ENCODE assay signal across 8 cellular contexts in the genomic region with DNA sequence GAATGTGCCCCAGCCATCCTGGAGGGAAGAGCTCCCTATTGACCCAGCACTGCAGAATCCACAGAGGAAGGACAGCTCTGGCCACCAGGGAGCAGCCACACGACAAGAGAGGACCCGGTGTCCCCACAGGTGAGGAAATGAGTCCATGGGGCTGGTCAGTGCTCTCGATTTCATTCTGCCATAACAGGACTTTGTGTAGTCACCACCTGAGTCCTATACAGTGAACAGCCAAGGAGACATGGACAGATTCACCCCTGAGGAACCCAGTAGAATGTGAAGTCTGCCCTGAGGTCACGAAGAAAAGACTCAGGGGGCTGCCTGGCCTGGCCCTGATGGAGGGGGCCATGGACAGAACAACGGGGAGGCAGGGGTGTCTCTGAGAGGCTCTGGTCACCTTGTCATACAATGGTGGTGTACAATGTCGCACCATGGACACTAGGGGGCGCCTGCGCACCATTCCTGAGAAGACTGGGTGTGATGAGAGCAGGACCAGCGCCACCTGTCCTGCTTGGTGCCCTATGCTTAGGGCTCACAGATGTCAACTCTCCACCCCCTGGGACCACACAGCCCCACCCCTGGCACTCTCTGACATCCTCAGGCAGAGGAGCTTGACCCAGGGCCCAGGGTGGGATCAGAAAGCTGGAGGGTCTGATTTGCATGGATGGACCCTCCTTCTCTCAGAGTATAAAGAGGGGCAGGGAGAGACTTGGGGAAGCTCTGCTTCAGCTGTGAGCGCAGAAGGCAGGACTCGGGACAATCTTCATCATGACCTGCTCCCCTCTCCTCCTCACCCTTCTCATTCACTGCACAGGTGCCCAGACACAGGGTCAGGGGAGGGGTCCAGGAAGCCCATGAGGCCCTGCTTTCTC.
DNase-seq lines count a peak whose midpoint lies in the region; ATAC-seq and TF ChIP-seq lines count a peak whose summit lies in the region.
"Not testable (repeated sequence)": the region's sequence is repeated elsewhere in the genome, so short reads cannot be mapped to it uniquely, and the experiment has no call there.

No MANE protein-coding gene starts in this region.

- H3K36me3 Mint-ChIP-seq in T-helper 17 cell (ENCODE audit: low read depth); activated naive CD8-positive, alpha-beta T cell treated with anti-CD3 and anti-CD28 coated beads, Interleukin-2, amount 10 ng/mL, durations not matched to agents 7 days and 5 days: not testable (repeated sequence)

- not testable (repeated sequence) for H2AK5ac ChIP-seq in trophoblast cell (ENCODE audit: low read length)

- H3K4ac ChIP-seq in trophoblast cell (ENCODE audit: low read depth, low read length), result not testable (repeated sequence)

- ATAC-seq in HG02763 (IDR thresholded peaks at IDR 0.05; ENCODE audit: unreplicated experiment) (peak; percentile 74), T-helper 17 cell (peak; percentile 96)
- peak; percentile 94 for ATAC-seq in activated naive CD8-positive, alpha-beta T cell treated with anti-CD3 and anti-CD28 coated beads, Interleukin-2, amount 10 ng/mL, durations not matched to agents 7 days and 5 days (ENCODE audit: low read depth)

- H3K27me3 Mint-ChIP-seq in T-helper 17 cell; activated naive CD8-positive, alpha-beta T cell treated with anti-CD3 and anti-CD28 coated beads, Interleukin-2, amount 10 ng/mL, durations not matched to agents 7 days and 5 days: not testable (repeated sequence)

- H4K91ac ChIP-seq in trophoblast cell (ENCODE audit: low read depth, low read length), result not testable (repeated sequence)

- not testable (repeated sequence) for H3K4me1 ChIP-seq in trophoblast cell (ENCODE audit: control insufficient read depth in 1 of 2, insufficient read depth in 2 of 2, low read length in 2 of 2); tibial artery

- H3K36me3 ChIP-seq in trophoblast cell (ENCODE audit: control insufficient read depth in 1 of 2, insufficient read depth in 2 of 2, low read length in 2 of 2) (peaks cover 20 to 26% of the 10 kb centered on the region in 2 experiments), tibial artery (peaks cover 13 to 39% (median 27%) of the 10 kb centered on the region in 3 donors)

- H3K9me3 ChIP-seq in T-helper 17 cell (ENCODE audit: control insufficient read depth, low read length, poor library complexity, severe bottlenecking); trophoblast cell (ENCODE audit: insufficient read depth, low read depth, low read length); tibial artery: not testable (repeated sequence)

- H3K79me1 ChIP-seq in trophoblast cell (ENCODE audit: low read length), result not testable (repeated sequence)

- H3K9ac ChIP-seq in trophoblast cell (ENCODE audit: low read length), result not testable (repeated sequence)

- not testable (repeated sequence) for H3K4me3 ChIP-seq in trophoblast cell (ENCODE audit: low read depth, low read length); tibial artery

- not testable (repeated sequence) for H3K4me1 Mint-ChIP-seq in T-helper 17 cell; activated naive CD8-positive, alpha-beta T cell treated with anti-CD3 and anti-CD28 coated beads, Interleukin-2, amount 10 ng/mL, durations not matched to agents 7 days and 5 days

- H2AFZ ChIP-seq in trophoblast cell (ENCODE audit: insufficient read depth, low read length, poor library complexity), result not testable (repeated sequence)

- intact Hi-C loops in head of caudate nucleus (cut with DNase I); tibial artery (cut with DNase I; ENCODE audit: low total_unique reads): not testable (repeated sequence)

- not testable (repeated sequence) for H3K14ac ChIP-seq in trophoblast cell (ENCODE audit: low read length)

- not testable (repeated sequence) for H2BK5ac ChIP-seq in trophoblast cell (ENCODE audit: low read depth, low read length, poor library complexity)

- not testable (repeated sequence) for H3K79me2 ChIP-seq in trophoblast cell (ENCODE audit: control insufficient read depth, insufficient read depth, low read length, poor library complexity)

- DNase-seq in GM03348 (ENCODE audit: low spot score), result peak; percentile 83
- DNase-seq in NCI-H1930 (lab: John Stamatoyannopoulos, UW), result peak; percentile 70 to 80
- DNase-seq in T-helper 17 cell, result peak; percentile 42 to 62 (median 60)
- DNase-seq in activated naive CD8-positive, alpha-beta T cell treated with anti-CD3 and anti-CD28 coated beads, Interleukin-2, amount 10 ng/mL, durations not matched to agents 7 days and 5 days, result peak; percentile 82
- peak; percentile 24 to 86 (median 72) for DNase-seq in head of caudate nucleus
- peak; percentile 47 to 81 for DNase-seq in trophoblast cell
- DNase-seq in tibial artery, result peak in 1 of 2 donors; percentile 46

- H3K9me3 Mint-ChIP-seq in activated naive CD8-positive, alpha-beta T cell treated with anti-CD3 and anti-CD28 coated beads, Interleukin-2, amount 10 ng/mL, durations not matched to agents 7 days and 5 days, result not testable (repeated sequence)

- not testable (repeated sequence) for H2BK120ac ChIP-seq in trophoblast cell (ENCODE audit: insufficient read depth, low read length, poor library complexity)

- POLR2A ChIA-PET in activated naive CD8-positive, alpha-beta T cell treated with anti-CD3 and anti-CD28 coated beads, Interleukin-2, amount 10 ng/mL, durations not matched to agents 7 days and 5 days (lab: Charles Lee), result not testable (repeated sequence)

- not testable (repeated sequence) for H2BK12ac ChIP-seq in trophoblast cell (ENCODE audit: low read length)

- no CpG with 5 or more reads among the region's 11 CpGs for WGBS in trophoblast cell (ENCODE audit: extremely low coverage, insufficient coverage, insufficient read length)

- not testable (repeated sequence) for H3K18ac ChIP-seq in trophoblast cell (ENCODE audit: low read length)

- not testable (repeated sequence) for H3K27me3 ChIP-seq in trophoblast cell (ENCODE audit: insufficient read depth, low read length); tibial artery

- H4K12ac ChIP-seq in trophoblast cell (ENCODE audit: low read depth, low read length), result not testable (repeated sequence)

- not testable (repeated sequence) for H3K27ac ChIP-seq in trophoblast cell (ENCODE audit: low read depth, low read length); tibial artery

- H3K27ac Mint-ChIP-seq in T-helper 17 cell, result peak overlapping the region; percentile 56
- not testable (repeated sequence) for H3K27ac Mint-ChIP-seq in activated naive CD8-positive, alpha-beta T cell treated with anti-CD3 and anti-CD28 coated beads, Interleukin-2, amount 10 ng/mL, durations not matched to agents 7 days and 5 days

- TF ChIP-seq CTCF in tibial artery (IDR thresholded peaks at IDR 0.05), result peak; percentile 46 to 74

- H3K4me2 ChIP-seq in trophoblast cell (ENCODE audit: low read length), result not testable (repeated sequence)

- H4K8ac ChIP-seq in trophoblast cell (ENCODE audit: low read depth, low read length), result not testable (repeated sequence)

- not testable (repeated sequence) for H3K23ac ChIP-seq in trophoblast cell (ENCODE audit: low read length)

- H3K4me3 Mint-ChIP-seq in T-helper 17 cell; activated naive CD8-positive, alpha-beta T cell treated with anti-CD3 and anti-CD28 coated beads, Interleukin-2, amount 10 ng/mL, durations not matched to agents 7 days and 5 days: not testable (repeated sequence)
